18 cellular contexts compared by ENCODE assay signal in the genomic region with DNA sequence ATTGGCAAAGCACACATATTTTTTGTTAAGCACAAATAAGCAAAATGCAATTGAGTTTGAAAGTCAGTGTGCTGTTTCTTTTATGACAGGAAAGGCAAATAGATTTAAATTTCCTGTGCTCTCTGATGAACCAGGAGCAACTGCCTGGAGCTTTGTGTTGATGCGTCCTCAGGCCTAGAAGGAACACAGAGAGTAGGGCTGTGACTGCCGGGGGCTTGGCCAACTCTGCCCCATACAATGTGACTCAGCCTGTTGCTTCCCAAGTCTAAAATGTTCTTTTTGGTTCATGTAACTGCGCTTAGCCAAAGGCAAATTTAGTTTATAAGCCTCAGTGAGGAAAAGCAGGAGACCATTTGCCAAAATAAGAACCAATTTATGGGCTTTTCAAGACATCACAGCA.
"Had no signal": no experiment of that assay in that cellular context is flagged by ENCODE, and none has a peak within 500 bp of the region (broad histone marks: within the 10 kb centered on the region; RNA-seq: fewer than 3 reads in every experiment).

No MANE protein-coding gene starts in this region.

- H3K9me3 Mint-ChIP-seq: naive thymus-derived CD4-positive, alpha-beta T cell; stimulated activated naive B cell treated with anti-CD40 and anti-IgM and Interleukin-4, amounts not matched to agents 10 μg/mL and 1 μg/mL and 100 μg/mL, for 72 hours; stimulated activated naive CD8-positive, alpha-beta T cell treated with anti-CD3 and anti-CD28 coated beads, Interleukin-15, amount 100 ng/mL, for 72 hours had no signal

- H3K4me3 Mint-ChIP-seq: naive thymus-derived CD4-positive, alpha-beta T cell; nephron progenitor cell; stimulated activated naive B cell treated with anti-CD40 and anti-IgM and Interleukin-4, amounts not matched to agents 10 μg/mL and 1 μg/mL and 100 μg/mL, for 72 hours; stimulated activated naive CD8-positive, alpha-beta T cell treated with anti-CD3 and anti-CD28 coated beads, Interleukin-15, amount 100 ng/mL, for 72 hours had no signal

- H3K27ac ChIP-seq: hepatocyte, parathyroid adenoma, prostate gland, right lobe of liver, upper lobe of left lung had no signal

- H3K36me3 ChIP-seq: prostate gland had no signal

- H3K27me3 Mint-ChIP-seq: naive thymus-derived CD4-positive, alpha-beta T cell; stimulated activated naive B cell treated with anti-CD40 and anti-IgM and Interleukin-4, amounts not matched to agents 10 μg/mL and 1 μg/mL and 100 μg/mL, for 72 hours; stimulated activated naive CD8-positive, alpha-beta T cell treated with anti-CD3 and anti-CD28 coated beads, Interleukin-15, amount 100 ng/mL, for 72 hours had no signal

- H3K4me3 ChIP-seq: hepatocyte, lung, prostate gland, right lobe of liver, upper lobe of left lung had no signal

- H3K4me1 ChIP-seq: parathyroid adenoma, prostate gland, upper lobe of left lung had no signal

- H3K9me3 ChIP-seq: prostate gland, right lobe of liver, upper lobe of left lung had no signal

- H3K4me1 Mint-ChIP-seq: stimulated activated naive CD8-positive, alpha-beta T cell treated with anti-CD3 and anti-CD28 coated beads, Interleukin-15, amount 100 ng/mL, for 72 hours had no signal

- ATAC-seq: left colon; left ventricle myocardium superior; naive thymus-derived CD4-positive, alpha-beta T cell; stimulated activated naive B cell treated with anti-CD40 and anti-IgM and Interleukin-4, amounts not matched to agents 10 μg/mL and 1 μg/mL and 100 μg/mL, for 72 hours; stimulated activated naive CD8-positive, alpha-beta T cell treated with anti-CD3 and anti-CD28 coated beads, Interleukin-15, amount 100 ng/mL, for 72 hours had no signal

- DNase-seq: central memory CD4-positive, alpha-beta T cell; cortex of kidney; erythroblast; foreskin melanocyte; head of caudate nucleus; left colon; left ventricle myocardium superior; naive thymus-derived CD4-positive, alpha-beta T cell; nephron progenitor cell; right lobe of liver; stimulated activated CD4-positive, alpha-beta T cell treated with anti-CD3 and anti-CD28 coated beads, Interleukin-4, amount 100 ng/mL, for 1 hour; stimulated activated naive B cell treated with anti-CD40 and anti-IgM and Interleukin-4, amounts not matched to agents 10 μg/mL and 1 μg/mL and 100 μg/mL, for 72 hours; stimulated activated naive CD8-positive, alpha-beta T cell treated with anti-CD3 and anti-CD28 coated beads, Interleukin-15, amount 100 ng/mL, for 72 hours; upper lobe of left lung had no signal

- H3K27ac Mint-ChIP-seq: naive thymus-derived CD4-positive, alpha-beta T cell; stimulated activated naive B cell treated with anti-CD40 and anti-IgM and Interleukin-4, amounts not matched to agents 10 μg/mL and 1 μg/mL and 100 μg/mL, for 72 hours had no signal
